ENCODE assay signal across 19 cellular contexts in the genomic region with DNA sequence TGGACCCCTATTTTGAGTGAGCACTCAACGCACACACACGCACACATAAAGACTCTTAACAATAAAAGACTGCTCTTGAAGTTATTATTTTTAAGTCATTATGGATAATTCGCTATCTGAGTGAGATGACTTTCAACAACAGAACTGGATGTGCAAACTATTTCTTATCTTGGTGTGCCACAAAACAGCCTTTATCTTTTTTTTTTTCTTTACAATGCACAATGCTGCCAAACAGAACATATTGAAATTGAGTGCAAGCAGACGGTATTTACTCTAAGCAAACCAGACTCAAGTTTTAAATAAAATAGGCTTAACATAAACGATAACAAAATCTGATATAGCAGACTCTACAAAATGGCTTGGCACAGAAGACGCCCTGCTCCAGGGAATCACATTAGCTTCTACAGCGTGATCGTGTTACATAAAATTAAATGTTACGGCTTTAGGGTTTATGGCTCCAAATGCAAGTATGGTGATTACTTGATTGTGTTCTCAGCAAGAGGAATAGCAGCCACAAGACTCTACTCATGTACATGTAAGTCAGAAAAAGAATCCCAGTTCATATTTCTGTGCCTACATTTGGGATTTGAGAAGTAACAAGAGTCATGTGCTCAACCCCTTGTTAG. TPM values are rescaled to one million over a fixed set of nuclear protein-coding genes. Genes with fewer than 3 reads are reported as not detected.
"Had no signal": no experiment of that assay in that cellular context is flagged by ENCODE, and none has a peak within 500 bp of the region (broad histone marks: within the 10 kb centered on the region; RNA-seq: fewer than 3 reads in every experiment).

No MANE protein-coding gene starts in this region.

- DNase-seq: activated CD4-positive, alpha-beta memory T cell treated with anti-CD3 and anti-CD28 coated beads for 36 hours; activated CD4-positive, alpha-beta T cell treated with anti-CD3 and anti-CD28 coated beads for 36 hours; activated CD8-positive, alpha-beta memory T cell treated with anti-CD3 and anti-CD28 coated beads, Interleukin-2, amount 10 ng/mL, durations not matched to agents 7 days and 5 days; activated effector memory CD4-positive, alpha-beta T cell treated with Interleukin-2 at 50 U/mL for 16 hours; activated naive CD4-positive, alpha-beta T cell treated with anti-CD3 and anti-CD28 coated beads, Interleukin-2, amount 50 U/mL, for 16 hours; activated T-cell treated with anti-CD3 and anti-CD28 coated beads, Interleukin-2, amount 50 U/mL, for 1 hour; foreskin fibroblast; glutamatergic neuron; kidney glomerular epithelial cell; mesenchymal stem cell; natural killer cell; stimulated activated CD4-positive, alpha-beta T cell treated with anti-CD3 and anti-CD28 coated beads, Interleukin-12 subunit alpha, Interleukin-12 subunit beta, amount 100 ng/mL, for 4 hours; stimulated activated CD4-positive, alpha-beta T cell treated with anti-CD3 and anti-CD28 coated beads, Interleukin-2, amount 100 ng/mL, for 24 hours; stomach; testis; upper lobe of left lung; WERI-Rb-1 had no signal

- H3K27ac Mint-ChIP-seq: activated CD4-positive, alpha-beta memory T cell treated with anti-CD3 and anti-CD28 coated beads for 36 hours; activated CD4-positive, alpha-beta T cell treated with anti-CD3 and anti-CD28 coated beads for 36 hours; activated CD8-positive, alpha-beta memory T cell treated with anti-CD3 and anti-CD28 coated beads, Interleukin-2, amount 10 ng/mL, durations not matched to agents 7 days and 5 days; natural killer cell had no signal

- H3K9me3 Mint-ChIP-seq: activated CD4-positive, alpha-beta memory T cell treated with anti-CD3 and anti-CD28 coated beads for 36 hours; natural killer cell had no signal

- H3K27ac ChIP-seq: esophagus muscularis mucosa, stomach, testis, upper lobe of left lung, WERI-Rb-1 had no signal

- H3K36me3 ChIP-seq: esophagus muscularis mucosa, stomach, upper lobe of left lung, WERI-Rb-1 had no signal

- H3K4me3 Mint-ChIP-seq: activated CD4-positive, alpha-beta memory T cell treated with anti-CD3 and anti-CD28 coated beads for 36 hours; activated CD4-positive, alpha-beta T cell treated with anti-CD3 and anti-CD28 coated beads for 36 hours; activated CD8-positive, alpha-beta memory T cell treated with anti-CD3 and anti-CD28 coated beads, Interleukin-2, amount 10 ng/mL, durations not matched to agents 7 days and 5 days; natural killer cell had no signal

- H3K36me3 Mint-ChIP-seq: activated CD4-positive, alpha-beta memory T cell treated with anti-CD3 and anti-CD28 coated beads for 36 hours; activated CD8-positive, alpha-beta memory T cell treated with anti-CD3 and anti-CD28 coated beads, Interleukin-2, amount 10 ng/mL, durations not matched to agents 7 days and 5 days; natural killer cell had no signal

- H3K4me3 ChIP-seq: esophagus muscularis mucosa, stomach, testis, upper lobe of left lung had no signal

- H3K27me3 ChIP-seq: testis, upper lobe of left lung had no signal

- H3K4me1 ChIP-seq: testis had no signal

- H3K4me1 Mint-ChIP-seq: activated CD4-positive, alpha-beta T cell treated with anti-CD3 and anti-CD28 coated beads for 36 hours; activated CD8-positive, alpha-beta memory T cell treated with anti-CD3 and anti-CD28 coated beads, Interleukin-2, amount 10 ng/mL, durations not matched to agents 7 days and 5 days had no signal

- H3K9me3 ChIP-seq: stomach, testis, upper lobe of left lung had no signal

RNA-seq across cellular contexts. Expression of gene STK32B, which starts 9.6 kb away (rescaled TPM):
- total RNA-seq: activated CD4-positive, alpha-beta memory T cell treated with anti-CD3 and anti-CD28 coated beads for 36 hours; activated CD4-positive, alpha-beta T cell treated with anti-CD3 and anti-CD28 coated beads for 36 hours; activated CD8-positive, alpha-beta memory T cell treated with anti-CD3 and anti-CD28 coated beads, Interleukin-2, amount 10 ng/mL, durations not matched to agents 7 days and 5 days had no signal

RNA-seq across cellular contexts. Expression of gene CYTL1, which starts 22.5 kb away (rescaled TPM):
- total RNA-seq: activated CD4-positive, alpha-beta memory T cell treated with anti-CD3 and anti-CD28 coated beads for 36 hours; activated CD4-positive, alpha-beta T cell treated with anti-CD3 and anti-CD28 coated beads for 36 hours; activated CD8-positive, alpha-beta memory T cell treated with anti-CD3 and anti-CD28 coated beads, Interleukin-2, amount 10 ng/mL, durations not matched to agents 7 days and 5 days; cardiac septum had no signal
